ENCODE assay signal across 8 cellular contexts in the genomic region with DNA sequence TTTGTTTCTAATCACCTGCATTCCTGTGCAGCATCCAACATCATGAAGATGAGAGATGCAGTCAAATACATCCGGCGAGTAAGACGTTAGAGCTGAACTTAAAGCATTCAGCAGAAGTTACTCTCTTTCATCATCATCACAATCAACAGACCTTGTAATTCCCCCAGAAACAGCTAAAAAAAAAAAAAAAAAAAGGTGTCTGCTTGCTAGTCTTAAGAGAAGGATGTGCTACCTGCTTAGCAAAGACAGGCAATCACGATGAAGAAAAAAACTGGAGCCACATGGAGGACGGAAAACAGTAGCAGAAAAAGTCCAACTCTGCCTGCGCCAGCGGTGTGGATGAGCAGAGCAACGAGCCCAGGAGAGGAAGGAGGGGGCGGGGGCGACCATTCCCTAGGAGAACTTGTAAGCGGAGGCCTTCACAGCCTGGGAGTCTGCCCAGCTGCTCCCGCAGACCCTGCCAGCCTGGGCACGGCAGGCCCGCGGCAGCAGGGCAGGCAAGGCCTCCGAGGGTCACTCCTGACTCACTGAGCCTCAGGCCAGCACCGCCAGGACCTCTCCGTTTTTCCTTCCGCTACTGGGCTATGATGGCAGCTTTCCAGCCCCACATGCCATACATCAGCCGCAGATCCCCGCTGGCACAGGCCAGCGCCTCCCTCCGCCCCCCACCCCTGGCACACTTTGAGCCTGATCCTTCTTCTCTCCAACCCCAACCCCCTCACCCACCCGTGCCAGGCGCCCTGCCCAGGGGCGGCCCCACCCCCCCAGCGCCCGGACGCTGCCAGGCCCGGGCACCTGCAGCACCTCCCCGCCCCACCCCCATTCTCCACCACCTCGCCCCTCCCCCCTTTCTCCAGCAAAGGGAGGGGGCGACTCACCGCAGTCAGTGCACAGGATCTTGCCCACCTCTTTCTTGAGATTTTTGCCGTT. TPM values are rescaled to one million over a fixed set of nuclear protein-coding genes. Genes with fewer than 3 reads are reported as not detected.
DNase-seq lines count a peak whose midpoint lies in the region; ATAC-seq and TF ChIP-seq lines count a peak whose summit lies in the region.

No MANE protein-coding gene starts in this region.

- H2BK12ac ChIP-seq in H9 (ENCODE audit: insufficient read length, low read depth, low read length): no peak overlapping the region

- TF ChIP-seq CTCF in CD14-positive monocyte (IDR thresholded peaks at IDR 0.05) (no peak), H9 (conservative IDR thresholded peaks at IDR 0.05) (no peak), esophagus muscularis mucosa (IDR thresholded peaks at IDR 0.05) (no peak), mucosa of descending colon (IDR thresholded peaks at IDR 0.05) (no peak)

- H2BK20ac ChIP-seq in H9 (ENCODE audit: low read depth, low read length, poor library complexity, severe bottlenecking): no peak overlapping the region

- no peak overlapping the region for H2BK120ac ChIP-seq in H9 (ENCODE audit: low read depth, low read length, poor library complexity, severe bottlenecking)

- H3K4me1 ChIP-seq in H9 (ENCODE audit: insufficient read depth, low read length) (no peaks in the 10 kb centered on the region), esophagus muscularis mucosa (peaks cover 46 to 62% (median 57%) of the 10 kb centered on the region in 4 donors), mucosa of descending colon (ENCODE audit: low read depth) (peaks cover 12% of the 10 kb centered on the region), urinary bladder (ENCODE audit: insufficient read depth) (no peaks in the 10 kb centered on the region), SJCRH30 (no peaks in the 10 kb centered on the region)

- H2BK15ac ChIP-seq in H9 (ENCODE audit: low read depth, low read length): no peak overlapping the region

- H3K27ac ChIP-seq in H9 (ENCODE audit: insufficient read length, low read depth, low read length): no peak overlapping the region
- peak overlapping the region; percentile 76 to 82 (median 80) for H3K27ac ChIP-seq in esophagus muscularis mucosa (replicated peaks in 1 of 4)
- H3K27ac ChIP-seq in urinary bladder (ENCODE audit: low read depth): no peak overlapping the region
- H3K27ac ChIP-seq in SJCRH30: no peak overlapping the region

- H3K4me3 Mint-ChIP-seq in CD14-positive monocyte (peak overlapping the region; percentile 37 to 93), H9 (peak overlapping the region; percentile 65 to 83), T-helper 17 cell (peak overlapping the region; percentile 89)

- H3K4me2 ChIP-seq in H9 (ENCODE audit: insufficient read depth, insufficient read length, low read length): peak overlapping the region; percentile 42

- H3K79me2 ChIP-seq in H9 (ENCODE audit: insufficient read depth, low read length): no peaks in the 10 kb centered on the region

- H3K56ac ChIP-seq in H9 (ENCODE audit: insufficient read length, low read depth, low read length): no peak overlapping the region

- H3K4me3 ChIP-seq in esophagus muscularis mucosa: peak overlapping the region; percentile 68 to 84 (median 80)
- H3K4me3 ChIP-seq in mucosa of descending colon: no peak overlapping the region
- peak overlapping the region; percentile 58 for H3K4me3 ChIP-seq in urinary bladder (ENCODE audit: low read depth, low read length)
- H3K4me3 ChIP-seq in SJCRH30: no peak overlapping the region

- no peak for TF ChIP-seq EP300 in esophagus muscularis mucosa (IDR thresholded peaks at IDR 0.05)

- H3K27me3 Mint-ChIP-seq in CD14-positive monocyte (ENCODE audit: low read depth in 3 of 3) (peaks cover 61 to 84% (median 76%) of the 10 kb centered on the region in 3 donors), H9 (ENCODE audit: low read depth) (peaks cover 95% of the 10 kb centered on the region), T-helper 17 cell (peaks cover 71% of the 10 kb centered on the region)

- no peak overlapping the region for H4K8ac ChIP-seq in H9 (replicated peaks; ENCODE audit: insufficient read length, low read depth, low read length)

- H3K18ac ChIP-seq in H9 (ENCODE audit: insufficient read length, low read depth, low read length): no peak overlapping the region

- H4K20me1 ChIP-seq in H9 (ENCODE audit: control insufficient read depth, insufficient read depth, insufficient read length): no peaks in the 10 kb centered on the region

- H3K4me1 Mint-ChIP-seq in CD14-positive monocyte (peaks cover 38% of the 10 kb centered on the region), H9 (peaks cover 15 to 25% of the 10 kb centered on the region in 2 experiments), T-helper 17 cell (peaks cover 16% of the 10 kb centered on the region)

- H2AK5ac ChIP-seq in H9 (ENCODE audit: insufficient read length, low read length): no peak overlapping the region

- H2BK5ac ChIP-seq in H9 (ENCODE audit: insufficient read length, low read length): no peak overlapping the region

- no CpG with 5 or more reads among the region's 35 CpGs for WGBS in H9 (ENCODE audit: extremely low coverage, insufficient read length, low lambda C conversion rate)
- WGBS in esophagus muscularis mucosa: 9% methylated on average over 26 of the region's 35 CpGs
- WGBS in urinary bladder: 10% methylated on average over 35 of the region's 35 CpGs

- peak; percentile 46 for DNase-seq in CD14-positive monocyte (ENCODE audit: low spot score)
- DNase-seq in H9: peak; percentile 55
- DNase-seq in T-helper 17 cell: no peak
- DNase-seq in esophagus muscularis mucosa (ENCODE audit: extremely low spot score): no peak
- DNase-seq in mucosa of descending colon: peak; percentile 22 to 46 (median 40)
- DNase-seq in SJCRH30: no peak
- no peak for DNase-seq in erythroblast (lab: John Stamatoyannopoulos, UW)

- no peak overlapping the region for H3K4ac ChIP-seq in H9 (ENCODE audit: low read depth, low read length)

- H4K5ac ChIP-seq in H9 (ENCODE audit: insufficient read length, low read depth, low read length): no peak overlapping the region

- H3K79me1 ChIP-seq in H9 (ENCODE audit: insufficient read depth, low read depth, low read length, poor library complexity, severe bottlenecking): no peaks in the 10 kb centered on the region

- H4K91ac ChIP-seq in H9 (ENCODE audit: insufficient read length, low read depth, low read length): no peak overlapping the region

- H3K36me3 ChIP-seq in esophagus muscularis mucosa (no peaks in the 10 kb centered on the region), mucosa of descending colon (ENCODE audit: low read depth) (no peaks in the 10 kb centered on the region), urinary bladder (ENCODE audit: insufficient read depth) (no peaks in the 10 kb centered on the region), SJCRH30 (no peaks in the 10 kb centered on the region)

- peaks cover 13% of the 10 kb centered on the region for H3K23me2 ChIP-seq in H9 (ENCODE audit: insufficient read length, low read depth, low read length, poor library complexity, severe bottlenecking)

- H3K27me3 ChIP-seq in H9 (ENCODE audit: insufficient read depth, low read length) (peaks cover 29% of the 10 kb centered on the region; the same call in 1 of the 2 replicates), esophagus muscularis mucosa (no peaks in the 10 kb centered on the region), SJCRH30 (peaks cover 19% of the 10 kb centered on the region; the same call in 1 of the 2 replicates)

- TF ChIP-seq POLR2A in esophagus muscularis mucosa (IDR thresholded peaks at IDR 0.05; ENCODE audit: low read depth) (no peak), erythroblast (IDR thresholded peaks at IDR 0.05; ENCODE audit: low read length) (no peak)

- H3K36me3 Mint-ChIP-seq in CD14-positive monocyte (peaks cover 3 to 4% of the 10 kb centered on the region in 2 donors), H9 (ENCODE audit: insufficient read depth in 1 of 3, low read depth in 3 of 3) (peaks cover 0 to 2% (median 0%) of the 10 kb centered on the region in 3 experiments; a peak in 1 of 7 replicates), T-helper 17 cell (ENCODE audit: low read depth) (peaks cover 13% of the 10 kb centered on the region)

- no peak overlapping the region for H3K14ac ChIP-seq in H9 (ENCODE audit: insufficient read depth, low read length)

- ATAC-seq in T-helper 17 cell (no peak), mucosa of descending colon (peak; percentile 28)

- H3K23ac ChIP-seq in H9 (ENCODE audit: insufficient read length, low read depth, low read length): no peak overlapping the region

- H3K27ac Mint-ChIP-seq in CD14-positive monocyte: no peak overlapping the region
- H3K27ac Mint-ChIP-seq in H9: no peak overlapping the region
- no peak overlapping the region for H3K27ac Mint-ChIP-seq in T-helper 17 cell

- H3K9me3 ChIP-seq in H9 (ENCODE audit: control insufficient read depth, low read depth, low read length): no peaks in the 10 kb centered on the region
- H3K9me3 ChIP-seq in T-helper 17 cell (ENCODE audit: control insufficient read depth, low read length, poor library complexity, severe bottlenecking): no peaks in the 10 kb centered on the region
- no peaks in the 10 kb centered on the region for H3K9me3 ChIP-seq in esophagus muscularis mucosa
- H3K9me3 ChIP-seq in mucosa of descending colon: no peaks in the 10 kb centered on the region
- no peaks in the 10 kb centered on the region for H3K9me3 ChIP-seq in SJCRH30 (replicated peaks)

- no peak overlapping the region for H2AFZ ChIP-seq in H9 (ENCODE audit: low read length)

- no peak overlapping the region for H3K9ac ChIP-seq in H9 (ENCODE audit: extremely low read depth, insufficient read length, low read length)

- H3T11ph ChIP-seq in H9 (ENCODE audit: low read length): no peak overlapping the region

- H3K9me3 Mint-ChIP-seq in CD14-positive monocyte (peaks cover 0 to 9% (median 3%) of the 10 kb centered on the region in 7 donors), H9 (peaks cover 0 to 4% of the 10 kb centered on the region in 2 experiments; a peak in 2 of 5 replicates)

- intact Hi-C loops in CD14-positive monocyte (cut with micrococcal nuclease) (no loop called here), esophagus muscularis mucosa (cut with DNase I) (loop anchor here (2.0 kb wide), 1 partner anchor 73 kb away; no protein-coding TSS in a partner anchor), mucosa of descending colon (cut with DNase I, micrococcal nuclease) (no loop called here)

RNA-seq across cellular contexts. Expression of gene NRG2, which starts 1.3 kb away (rescaled TPM):
- not detected for polyA plus RNA-seq in CD14-positive monocyte
- 0.13 TPM in 1 of 2 replicates, not detected in the other for total RNA-seq in H9 (2021)
- total RNA-seq in T-helper 17 cell: under 1 TPM in 1 of 2 donors, not detected in 1; 0.08 TPM
- total RNA-seq in esophagus muscularis mucosa: 1 to 10 TPM; 2.8 to 5.0 (median 4.1) TPM
- total RNA-seq in mucosa of descending colon: 1 to 10 TPM in 1 of 3 donors, under 1 TPM in 2; 0.52 to 7.3 (median 0.89) TPM
- 1.4 TPM for total RNA-seq in urinary bladder
- 5.1 TPM for polyA plus RNA-seq in urinary bladder
- total RNA-seq in SJCRH30 (2014; rRNA removed; shearing (Covaris generic)): 0.06 TPM in 1 of 2 replicates, not detected in the other

Comparison
In these comparisons a context has a peak if more than half of its experiments do, and no peak if none do; other contexts are left out.
1. DNase-seq: peak in CD14-positive monocyte (single experiment), H9 (single experiment) and mucosa of descending colon (3 of 3); none in T-helper 17 cell (0 of 3), esophagus muscularis mucosa (single experiment), SJCRH30 (0 of 2) and erythroblast (0 of 2).
2. H3K27ac ChIP-seq: peak in esophagus muscularis mucosa (4 of 4); none in H9 (single experiment), urinary bladder (single experiment) and SJCRH30 (single experiment).
3. H3K4me3 ChIP-seq: peak in esophagus muscularis mucosa (4 of 4) and urinary bladder (single experiment); none in mucosa of descending colon (single experiment) and SJCRH30 (single experiment).
4. Peak in every context shown above with its lines, with median percentiles within 50 percentile points of each other: H3K4me3 Mint-ChIP-seq.